In the genomic region with DNA sequence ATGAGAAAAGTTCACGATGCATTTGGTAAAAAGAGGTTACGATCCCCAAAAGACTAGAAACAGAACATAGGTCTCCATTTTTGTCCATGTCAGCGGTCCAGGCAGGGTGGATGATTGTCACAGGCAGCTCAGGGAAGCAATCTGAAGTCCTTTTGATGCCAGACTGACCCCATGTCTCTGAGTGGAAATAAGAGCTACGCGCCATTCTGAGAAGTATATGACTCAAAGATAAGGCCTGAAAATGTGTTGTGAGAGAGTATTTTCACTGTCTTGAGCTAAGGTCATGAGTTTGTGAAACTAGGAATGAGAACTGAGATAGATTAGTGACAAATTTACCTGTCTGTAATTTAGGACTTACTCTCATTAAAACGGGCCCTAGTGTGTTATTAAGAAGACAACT, we compare ENCODE assay signal across 16 cellular contexts.
DNase-seq lines count a peak whose midpoint lies in the region; ATAC-seq, FAIRE-seq and TF ChIP-seq lines count a peak whose summit lies in the region.
"Had no signal": no experiment of that assay in that cellular context is flagged by ENCODE, and none has a peak within 500 bp of the region (broad histone marks: within the 10 kb centered on the region; RNA-seq: fewer than 3 reads in every experiment).

No MANE protein-coding gene starts in this region.

- no peaks in the 10 kb centered on the region for H3K36me3 ChIP-seq in endothelial cell of umbilical vein (ENCODE audit: control insufficient read depth in 2 of 2, extremely low read depth in 1 of 2, insufficient read depth in 2 of 2, low read length in 2 of 2)
- no peaks in the 10 kb centered on the region for H3K36me3 ChIP-seq in colonic mucosa
- H3K36me3 ChIP-seq: stomach had no signal

- H3K4me3 ChIP-seq in endothelial cell of umbilical vein (replicated peaks in 1 of 3; ENCODE audit: insufficient read depth in 1 of 3, low read depth in 1 of 3, low read length in 3 of 3) (no peak overlapping the region), colonic mucosa (no peak overlapping the region)
- H3K4me3 ChIP-seq: stomach had no signal

- H2AFZ ChIP-seq in endothelial cell of umbilical vein (ENCODE audit: low read depth, low read length): no peak overlapping the region

- CTCF ChIA-PET in GM10248 (lab: Yijun Ruan, JAX): interaction anchor here (0.6 to 1.6 kb wide), 5 partner anchors 10 to 48 kb away, joined by 3 to 5 read pairs (median 3); no protein-coding TSS in a partner anchor
- CTCF ChIA-PET in endothelial cell of umbilical vein (lab: Charles Lee): interaction anchor here (1.1 to 2.4 kb wide), 6 partner anchors 15 to 189 kb away, joined by 3 to 11 read pairs (median 6); no protein-coding TSS in a partner anchor

- DNase-seq in GM10248 (ENCODE audit: extremely low spot score) (peak; percentile 26), endothelial cell of umbilical vein (ENCODE audit: low read depth, low spot score) (peak; percentile 36), ureter (ENCODE audit: low spot score) (no peak), colonic mucosa (no peak), NK-92 (lab: John Stamatoyannopoulos, UW; ENCODE audit: unreplicated experiment) (no peak)
- DNase-seq: activated CD4-positive, alpha-beta memory T cell treated with anti-CD3 and anti-CD28 coated beads for 36 hours; activated naive CD4-positive, alpha-beta T cell treated with anti-CD3 and anti-CD28 coated beads, Interleukin-2, amount 10 ng/mL, durations not matched to agents 7 days and 5 days; caudate nucleus; DMS79; naive thymus-derived CD8-positive, alpha-beta T cell; NCI-H1105; stomach had no signal

- TF ChIP-seq POLR2A in endothelial cell of umbilical vein (IDR thresholded peaks at IDR 0.05; ENCODE audit: low read depth, low read length) (no peak), GM18505 (IDR thresholded peaks at IDR 0.05; ENCODE audit: borderline replicate concordance, extremely low read depth, insufficient read depth, insufficient read length) (no peak)

- intact Hi-C loops in endothelial cell of umbilical vein (cut with micrococcal nuclease): no loop called here
- intact Hi-C loops in colonic mucosa (cut with DNase I): no loop called here

- no peaks in the 10 kb centered on the region for H3K79me2 ChIP-seq in endothelial cell of umbilical vein (ENCODE audit: control insufficient read depth, insufficient read depth, low read length)

- POLR2A ChIA-PET in GM10248 (lab: Yijun Ruan, JAX) (no interaction called here), endothelial cell of umbilical vein (lab: Charles Lee) (no interaction called here)

- no peaks in the 10 kb centered on the region for H3K27me3 ChIP-seq in endothelial cell of umbilical vein (ENCODE audit: control insufficient read depth in 2 of 2, insufficient read depth in 2 of 2, low read length in 2 of 2)
- H3K27me3 ChIP-seq in colonic mucosa: no peaks in the 10 kb centered on the region
- H3K27me3 ChIP-seq: stomach had no signal

- H3K9ac ChIP-seq in endothelial cell of umbilical vein (replicated peaks; ENCODE audit: extremely low read depth, insufficient read depth, low read length) (no peak overlapping the region), colonic mucosa (ENCODE audit: low read depth in 2 of 2, low read length in 2 of 2) (no peak overlapping the region)

- FAIRE-seq in endothelial cell of umbilical vein (lab: Jason Lieb, UNC): no peak

- H4K20me1 ChIP-seq in endothelial cell of umbilical vein (replicated peaks; ENCODE audit: control insufficient read depth, extremely low read depth, insufficient read depth, low read length): no peaks in the 10 kb centered on the region

- H3K4me1 ChIP-seq in endothelial cell of umbilical vein (ENCODE audit: control insufficient read depth, extremely low read depth, insufficient read depth, low read length) (peaks cover 16% of the 10 kb centered on the region), colonic mucosa (no peaks in the 10 kb centered on the region)

- ATAC-seq in GM21360 (IDR thresholded peaks at IDR 0.05; ENCODE audit: unreplicated experiment) (peak; percentile 48), HG03135 (IDR thresholded peaks at IDR 0.05; ENCODE audit: unreplicated experiment) (peak; percentile 90), GM18505 (IDR thresholded peaks at IDR 0.05; ENCODE audit: unreplicated experiment) (no peak)
- ATAC-seq: left lobe of liver; naive thymus-derived CD8-positive, alpha-beta T cell had no signal

- H3K9me3 ChIP-seq in endothelial cell of umbilical vein (replicated peaks; ENCODE audit: control insufficient read depth, insufficient read depth, low read length): no peaks in the 10 kb centered on the region
- no peaks in the 10 kb centered on the region for H3K9me3 ChIP-seq in colonic mucosa
- H3K9me3 ChIP-seq: stomach had no signal

- H3K9me1 ChIP-seq in endothelial cell of umbilical vein (replicated peaks; ENCODE audit: control insufficient read depth, extremely low read depth, insufficient read depth, low read length): no peaks in the 10 kb centered on the region

- no peak overlapping the region for H3K4me2 ChIP-seq in endothelial cell of umbilical vein (ENCODE audit: insufficient read depth, low read length)

- dilution Hi-C loops in endothelial cell of umbilical vein (cut with MboI; ENCODE audit: extremely low pct_ligation_motif_present, low sequenced_read_pairs): no loop called here

- TF ChIP-seq CTCF in GM10248 (IDR thresholded peaks at IDR 0.05; ENCODE audit: control extremely low read depth, extremely low read depth, low read depth, missing control alignments) (no peak), endothelial cell of umbilical vein (IDR thresholded peaks at IDR 0.05; ENCODE audit: extremely low read depth in 1 of 2, insufficient read depth in 1 of 2, low read depth in 1 of 2, low read length in 2 of 2) (no peak), colonic mucosa (IDR thresholded peaks at IDR 0.05) (no peak)

- no TSS peak for BruUV-seq in endothelial cell of umbilical vein (replicated peaks; lab: Mats Ljungman, UMichigan)

- peak overlapping the region; percentile 37 for H3K27ac ChIP-seq in endothelial cell of umbilical vein (ENCODE audit: insufficient read depth, low read depth, low read length)
- H3K27ac ChIP-seq in colonic mucosa: no peak overlapping the region
- H3K27ac ChIP-seq: stomach had no signal

TF ChIP-seq in endothelial cell of umbilical vein, 7 proteins besides CTCF, POLR2A, EP300 and RAD21:
- TF ChIP-seq, protein P1, sequence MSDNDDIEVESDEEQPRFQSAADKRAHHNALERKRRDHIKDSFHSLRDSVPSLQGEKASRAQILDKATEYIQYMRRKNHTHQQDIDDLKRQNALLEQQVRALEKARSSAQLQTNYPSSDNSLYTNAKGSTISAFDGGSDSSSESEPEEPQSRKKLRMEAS (IDR thresholded peaks at IDR 0.05; ENCODE audit: insufficient read depth, insufficient read length): no peak
- TF ChIP-seq GATA2 (IDR thresholded peaks at IDR 0.05; ENCODE audit: insufficient read depth, insufficient read length, low read depth, low read length) (no peak), MYC (IDR thresholded peaks at IDR 0.05; ENCODE audit: low read depth, low read length) (no peak), POLR2AphosphoS5 (IDR thresholded peaks at IDR 0.05; ENCODE audit: insufficient read depth, low read depth, low read length) (no peak), JUN (IDR thresholded peaks at IDR 0.05; ENCODE audit: borderline replicate concordance, insufficient read depth, insufficient read length, low read depth) (no peak), FOS (IDR thresholded peaks at IDR 0.05; ENCODE audit: borderline replicate concordance, insufficient read depth, low read length) (no peak), EZH2 (IDR thresholded peaks at IDR 0.05; ENCODE audit: borderline replicate concordance, low read depth, low read length, severe bottlenecking) (no peak)

Comparison
In these comparisons a context has a peak if more than half of its experiments do, and no peak if none do; other contexts are left out.
1. DNase-seq: peak in GM10248 (single experiment) and endothelial cell of umbilical vein (single experiment); none in ureter (single experiment), colonic mucosa (single experiment) and NK-92 (single experiment).